In genomic region chr10:17059197-17059688, GRCh38 we compare ENCODE assay signal across 14 cellular contexts.
A peak's percentile ranks its signal among the peaks of the same experiment; 100 is the strongest.
DNase-seq lines count a peak whose midpoint lies in the region; ATAC-seq, FAIRE-seq and TF ChIP-seq lines count a peak whose summit lies in the region.
"Had no signal": no experiment of that assay in that cellular context is flagged by ENCODE, and none has a peak within 500 bp of the region (broad histone marks: within the 10 kb centered on the region; RNA-seq: fewer than 3 reads in every experiment).

No MANE protein-coding gene starts in this region.

- H2BK120ac ChIP-seq in mesenchymal stem cell (ENCODE audit: low read depth, low read length), result no peak overlapping the region

- DNase-seq in AG10803 (ENCODE audit: low read depth) (peak; percentile 96), LHCN-M2 (ENCODE audit: low read depth) (peak; percentile 89), brain microvascular endothelial cell (peak; percentile 84), mesenchymal stem cell (peak; percentile 66), NCI-H446 (lab: John Stamatoyannopoulos, UW) (no peak), kidney (no peak), COLO668 (lab: John Stamatoyannopoulos, UW; ENCODE audit: unreplicated experiment) (no peak)
- DNase-seq: CD4-positive, alpha-beta memory T cell; KG1; NCI-H2107; OCI-M1; T1000 had no signal

- no peak overlapping the region for H3K18ac ChIP-seq in mesenchymal stem cell (ENCODE audit: low read depth in 1 of 2, low read length in 2 of 2)

- H3K4me1 ChIP-seq in mesenchymal stem cell (ENCODE audit: control insufficient read depth, insufficient read depth, low read depth, low read length), result peaks cover 9% of the 10 kb centered on the region
- no peaks in the 10 kb centered on the region for H3K4me1 ChIP-seq in kidney (ENCODE audit: control insufficient read depth in 1 of 2, insufficient read depth in 1 of 2, low read depth in 1 of 2, low read length in 2 of 2)

- H3K14ac ChIP-seq in mesenchymal stem cell (ENCODE audit: low read length in 2 of 2), result no peak overlapping the region

- H3K36me3 ChIP-seq in brain microvascular endothelial cell (replicated peaks), result no peaks in the 10 kb centered on the region
- no peaks in the 10 kb centered on the region for H3K36me3 ChIP-seq in mesenchymal stem cell (ENCODE audit: control insufficient read depth in 1 of 2, insufficient read depth in 2 of 2, low read depth in 1 of 2, low read length in 2 of 2)
- H3K36me3 ChIP-seq in kidney (ENCODE audit: control insufficient read depth in 1 of 2, insufficient read depth in 2 of 2, low read length in 2 of 2), result peaks cover 2 to 17% of the 10 kb centered on the region in 2 donors

- no peak overlapping the region for H3K23ac ChIP-seq in mesenchymal stem cell (ENCODE audit: low read length in 2 of 2)

- H4K91ac ChIP-seq in mesenchymal stem cell (ENCODE audit: low read length), result no peak overlapping the region

- peak overlapping the region; percentile 76 for H3K27ac ChIP-seq in brain microvascular endothelial cell
- peak overlapping the region; percentile 61 for H3K27ac ChIP-seq in mesenchymal stem cell (ENCODE audit: low read length, poor library complexity, severe bottlenecking)
- H3K27ac ChIP-seq in kidney (ENCODE audit: low read depth in 2 of 2, low read length in 2 of 2), result no peak overlapping the region

- H4K8ac ChIP-seq in mesenchymal stem cell (ENCODE audit: low read length), result no peak overlapping the region

- FAIRE-seq in kidney (lab: Jason Lieb, UNC), result no peak
- FAIRE-seq: H1 had no signal

- intact Hi-C loops in kidney (cut with DNase I), result no loop called here

- in situ Hi-C loops in brain microvascular endothelial cell (cut with HindIII; ENCODE audit: low pct_ligation_motif_present, low sequenced_read_pairs), result no loop called here

- H3K4me3 ChIP-seq in AG10803 (ENCODE audit: low read length), result no peak overlapping the region
- no peak overlapping the region for H3K4me3 ChIP-seq in brain microvascular endothelial cell (ENCODE audit: low read depth, low read length)
- no peak overlapping the region for H3K4me3 ChIP-seq in mesenchymal stem cell (ENCODE audit: insufficient read depth in 1 of 2, low read depth in 1 of 2, low read length in 2 of 2)
- no peak overlapping the region for H3K4me3 ChIP-seq in kidney (ENCODE audit: low read length in 2 of 2)

- H3K4ac ChIP-seq in mesenchymal stem cell (ENCODE audit: low read depth in 1 of 2, low read length in 2 of 2), result no peak overlapping the region

- ATAC-seq in GM18511 (IDR thresholded peaks at IDR 0.05; ENCODE audit: unreplicated experiment), result no peak

- no peaks in the 10 kb centered on the region for H3K27me3 ChIP-seq in brain microvascular endothelial cell (replicated peaks)
- H3K27me3 ChIP-seq in mesenchymal stem cell (ENCODE audit: control insufficient read depth in 1 of 2, insufficient read depth in 1 of 2, low read length in 2 of 2), result no peaks in the 10 kb centered on the region

- H3K9ac ChIP-seq in mesenchymal stem cell (ENCODE audit: low read length) (peak overlapping the region; percentile 94), kidney (ENCODE audit: low read length in 2 of 2) (no peak overlapping the region)

- no peak overlapping the region for H2BK5ac ChIP-seq in mesenchymal stem cell (ENCODE audit: low read depth, low read length, poor library complexity, severe bottlenecking)

- H3K79me1 ChIP-seq in mesenchymal stem cell (replicated peaks; ENCODE audit: low read length, poor library complexity, severe bottlenecking), result peaks cover 2% of the 10 kb centered on the region

- no peaks in the 10 kb centered on the region for H3K9me3 ChIP-seq in mesenchymal stem cell (ENCODE audit: control insufficient read depth, low read length)
- no peaks in the 10 kb centered on the region for H3K9me3 ChIP-seq in kidney (ENCODE audit: control insufficient read depth in 1 of 2, low read length in 2 of 2)

- no peak overlapping the region for H3K4me2 ChIP-seq in mesenchymal stem cell (ENCODE audit: low read length, poor library complexity, severe bottlenecking)

- no peak overlapping the region for H2BK15ac ChIP-seq in mesenchymal stem cell (ENCODE audit: low read depth, poor library complexity, severe bottlenecking)

- no peak overlapping the region for H2AK5ac ChIP-seq in mesenchymal stem cell (ENCODE audit: low read length, severe bottlenecking)

- no peak overlapping the region for H2BK12ac ChIP-seq in mesenchymal stem cell (ENCODE audit: low read length in 2 of 2)

- TF ChIP-seq CTCF in AG10803 (conservative IDR thresholded peaks at IDR 0.05; ENCODE audit: low read length), result no peak
- TF ChIP-seq CTCF in brain microvascular endothelial cell (IDR thresholded peaks at IDR 0.05; ENCODE audit: low read depth, low read length, missing control alignments), result no peak
- TF ChIP-seq CTCF in kidney (IDR thresholded peaks at IDR 0.05; ENCODE audit: borderline replicate concordance, extremely low read depth, insufficient read depth), result no peak

- no peak overlapping the region for H2AFZ ChIP-seq in mesenchymal stem cell (ENCODE audit: low read depth, low read length)

Comparison
In these comparisons a context has a peak if more than half of its experiments do, and no peak if none do; other contexts are left out.
1. DNase-seq: peak in AG10803 (single experiment), LHCN-M2 (single experiment), brain microvascular endothelial cell (single experiment) and mesenchymal stem cell (single experiment); none in NCI-H446 (0 of 2), kidney (single experiment) and COLO668 (single experiment).
2. H3K27ac ChIP-seq: peak in brain microvascular endothelial cell (single experiment) and mesenchymal stem cell (single experiment); none in kidney (0 of 2).